In the genomic region with DNA sequence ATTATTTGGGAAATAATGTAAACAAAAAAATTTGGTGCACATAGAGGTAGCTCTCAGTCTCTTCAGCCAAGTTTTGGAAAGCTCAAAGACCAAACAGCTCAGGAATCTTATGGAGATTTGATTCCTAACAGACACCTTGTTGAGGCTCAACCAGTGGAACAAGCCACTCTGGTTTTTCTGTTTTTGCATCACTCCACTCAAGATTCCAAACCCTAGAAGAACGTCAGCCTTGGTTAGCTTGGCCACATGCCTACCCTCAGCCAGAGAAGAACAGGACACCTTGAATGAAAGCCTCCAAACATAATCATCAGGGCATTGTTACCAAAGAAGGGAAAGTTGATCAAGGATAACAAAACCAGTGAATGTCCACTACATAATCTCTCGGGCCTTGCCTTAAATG, we compare ENCODE assay signal across 20 cellular contexts. TPM values are rescaled to one million over a fixed set of nuclear protein-coding genes. Genes with fewer than 3 reads are reported as not detected.
DNase-seq lines count a peak whose midpoint lies in the region; ATAC-seq and TF ChIP-seq lines count a peak whose summit lies in the region.
"Had no signal": no experiment of that assay in that cellular context is flagged by ENCODE, and none has a peak within 500 bp of the region (broad histone marks: within the 10 kb centered on the region; RNA-seq: fewer than 3 reads in every experiment).

No MANE protein-coding gene starts in this region.

- TF ChIP-seq POLR2A in thyroid gland (IDR thresholded peaks at IDR 0.05): peak in 1 of 2 donors; percentile 55

- H3K4me2 ChIP-seq in OCI-LY7 (ENCODE audit: low read length): no peak overlapping the region
- H3K4me2 ChIP-seq: A549; BLaER1 treated with 17β-estradiol and CSF1 and Interleukin-3, amounts not matched to agents 10 nM and 100 nM had no signal

- H3K27ac ChIP-seq in OCI-LY7 (ENCODE audit: low read depth, low read length, poor library complexity, severe bottlenecking) (no peak overlapping the region), thyroid gland (peak overlapping the region; percentile 80 to 95 (median 86))
- H3K27ac ChIP-seq: 22Rv1; A549; BLaER1 treated with 17β-estradiol and CSF1 and Interleukin-3, amounts not matched to agents 10 nM and 100 nM; C4-2B had no signal

- H3K9me3 ChIP-seq in OCI-LY7 (ENCODE audit: low read length) (no peaks in the 10 kb centered on the region), thyroid gland (no peaks in the 10 kb centered on the region)
- H3K9me3 ChIP-seq: A549; BLaER1 treated with 17β-estradiol and CSF1 and Interleukin-3, amounts not matched to agents 10 nM and 100 nM; Caco-2 had no signal

- no peaks in the 10 kb centered on the region for H3K36me3 ChIP-seq in OCI-LY7 (ENCODE audit: insufficient read depth, low read length)
- no peaks in the 10 kb centered on the region for H3K36me3 ChIP-seq in thyroid gland
- H3K36me3 ChIP-seq: BLaER1 treated with 17β-estradiol and CSF1 and Interleukin-3, amounts not matched to agents 10 nM and 100 nM had no signal

- no peaks in the 10 kb centered on the region for H3K9me2 ChIP-seq in OCI-LY7 (ENCODE audit: insufficient read depth, low read length)

- no peaks in the 10 kb centered on the region for H4K20me1 ChIP-seq in OCI-LY7 (ENCODE audit: insufficient read depth, low read length)
- H4K20me1 ChIP-seq: BLaER1 treated with 17β-estradiol and CSF1 and Interleukin-3, amounts not matched to agents 10 nM and 100 nM had no signal

- CTCF ChIA-PET in OCI-LY7 (lab: Charles Lee; ENCODE audit: unreplicated experiment): no interaction called here

- intact Hi-C loops in OCI-LY7 (cut with micrococcal nuclease; ENCODE audit: unreplicated experiment) (no loop called here), thyroid gland (cut with DNase I) (loop anchor here (10.0 kb wide), 1 partner anchor 312 kb away; no protein-coding TSS in a partner anchor)

- ATAC-seq in HG03521 (IDR thresholded peaks at IDR 0.05; ENCODE audit: unreplicated experiment) (no peak), GM18870 (IDR thresholded peaks at IDR 0.05; ENCODE audit: unreplicated experiment) (no peak)
- ATAC-seq: A549; CD8-positive, alpha-beta T cell; GM12878 had no signal

- H3K27me3 ChIP-seq in thyroid gland: no peaks in the 10 kb centered on the region
- H3K27me3 ChIP-seq: BLaER1 treated with 17β-estradiol and CSF1 and Interleukin-3, amounts not matched to agents 10 nM and 100 nM had no signal

- no peak overlapping the region for H3K4me3 ChIP-seq in OCI-LY7 (ENCODE audit: low read depth, low read length, poor library complexity, severe bottlenecking)
- H3K4me3 ChIP-seq in epithelial cell of esophagus (ENCODE audit: low read length): no peak overlapping the region
- H3K4me3 ChIP-seq in thyroid gland (replicated peaks in 1 of 3): no peak overlapping the region
- H3K4me3 ChIP-seq: A549; BLaER1 treated with 17β-estradiol and CSF1 and Interleukin-3, amounts not matched to agents 10 nM and 100 nM; GM12878 had no signal

- POLR2A ChIA-PET in OCI-LY7 (lab: Charles Lee): interaction anchor here (0.7 to 2.0 kb wide), 2 partner anchors 17 to 25 kb away, joined by 3 to 5 read pairs; no protein-coding TSS in a partner anchor

- H2AFZ ChIP-seq in OCI-LY7 (ENCODE audit: low read length): 0 out of 2 replicates have a peak overlapping the region, but pooled peaks have one; percentile 38

- no peak for TF ChIP-seq CTCF in OCI-LY7 (conservative IDR thresholded peaks at IDR 0.05; ENCODE audit: low read length)
- no peak for TF ChIP-seq CTCF in epithelial cell of esophagus (IDR thresholded peaks at IDR 0.05; ENCODE audit: insufficient read depth, low read depth, low read length, missing control alignments)
- no peak for TF ChIP-seq CTCF in thyroid gland (IDR thresholded peaks at IDR 0.05)

- H3K79me2 ChIP-seq in OCI-LY7 (ENCODE audit: insufficient read depth, low read depth, low read length): no peaks in the 10 kb centered on the region

- 25 to 44% methylated on average over 2 of the region's 2 CpGs for WGBS in thyroid gland, 2 donors

- peaks cover 30% of the 10 kb centered on the region for H3K4me1 ChIP-seq in OCI-LY7 (ENCODE audit: insufficient read depth, low read length, poor library complexity, severe bottlenecking)
- H3K4me1 ChIP-seq in thyroid gland: peaks cover 37 to 54% of the 10 kb centered on the region in 2 donors

- no TSS peak for BruUV-seq in OCI-LY7 (replicated peaks; lab: Mats Ljungman, UMichigan)

- DNase-seq in ELF-1 (ENCODE audit: low read depth, low spot score): peak; percentile 31
- DNase-seq in OCI-LY7 (ENCODE audit: low spot score): no peak
- DNase-seq in epithelial cell of esophagus (ENCODE audit: low read depth): peak; percentile 28
- DNase-seq in thyroid gland: peak; percentile 89 to 90
- no peak for DNase-seq in HK-2 (ENCODE audit: unreplicated experiment)
- DNase-seq: AML-193; Caco-2; Calu3; CD4-positive, alpha-beta T cell; CD8-positive, alpha-beta T cell; DMS79 treated with DMSO at 0.1 percent for 48 hours; GDM1 had no signal

RNA-seq across cellular contexts. Expression of a gene that starts 3.8 kb away (rescaled TPM):
- total RNA-seq in OCI-LY7 (2014; rRNA removed; shearing (Covaris generic)): 36.1 and 44.7 TPM in 2 replicates
- total RNA-seq in OCI-LY7 (2022): 44.1 and 52.4 TPM in 2 replicates
- total RNA-seq in thyroid gland: 100 to 1,000 TPM in 2 of 4 donors, 10 to 100 TPM in 2; 38.6 to 135 (median 102) TPM
- total RNA-seq: G401 had no signal

Comparison
In these comparisons a context has a peak if more than half of its experiments do, and no peak if none do; other contexts are left out.
1. DNase-seq: peak in ELF-1 (single experiment), epithelial cell of esophagus (single experiment) and thyroid gland (2 of 2); none in OCI-LY7 (single experiment) and HK-2 (single experiment).